In genomic region chr6:132765560-132765959, GRCh38 we compare ENCODE assay signal across 12 cellular contexts. TPM values are rescaled to one million over a fixed set of nuclear protein-coding genes. Genes with fewer than 3 reads are reported as not detected.
"Had no signal": no experiment of that assay in that cellular context is flagged by ENCODE, and none has a peak within 500 bp of the region (broad histone marks: within the 10 kb centered on the region; RNA-seq: fewer than 3 reads in every experiment).

No MANE protein-coding gene starts in this region.

- FAIRE-seq: H1, H54 had no signal

- H3K9me3 ChIP-seq: HAP-1 had no signal

- H2AFZ ChIP-seq: GM23248, GM23338 had no signal

- H3K4me2 ChIP-seq: GM23338 had no signal

- ATAC-seq: GM23338, HCT116 had no signal

- DNase-seq: GM23248, GOT3, H7, H9, HCEC 1CT, HFFc6 had no signal

- H3K4me1 ChIP-seq: HAP-1 had no signal

- H3K9ac ChIP-seq: GM23248 had no signal

- H3K4me3 ChIP-seq: GM23248, GM23338, HAP-1 had no signal

- H3K27ac ChIP-seq: GM23248 had no signal

RNA-seq across cellular contexts. Expression of gene VNN2, which starts 7.9 kb away (rescaled TPM):
- total RNA-seq: GM23248, GM23338, H1, H7, H9, HFFc6 had no signal
- polyA plus RNA-seq: GM23338, H1 had no signal

RNA-seq across cellular contexts. Expression of gene VNN1, which starts 51.7 kb away (rescaled TPM):
- total RNA-seq: GM23338, H1, H4, H7, H9 had no signal
- polyA plus RNA-seq: GM23338, H1 had no signal
